1 cellular context compared by ENCODE assay signal in genomic region chrX:106672527-106672926, GRCh38.
TF ChIP-seq lines count a peak whose summit lies in the region.

No MANE protein-coding gene starts in this region.

TF ChIP-seq in WTC11, 78 proteins besides CTCF, POLR2A, EP300 and RAD21 (continued from another document):
- TF ChIP-seq ARID4B (CRISPR knock-in tag; IDR thresholded peaks at IDR 0.05; ENCODE audit: borderline replicate concordance) (no peak), E2F4 (CRISPR knock-in tag; IDR thresholded peaks at IDR 0.05; ENCODE audit: borderline replicate concordance, low read depth) (no peak), FOXJ3 (CRISPR knock-in tag; IDR thresholded peaks at IDR 0.05; ENCODE audit: borderline replicate concordance) (no peak), E2F5 (CRISPR knock-in tag; IDR thresholded peaks at IDR 0.05) (no peak), NFATC4 (CRISPR knock-in tag; IDR thresholded peaks at IDR 0.05) (no peak), RELA (CRISPR knock-in tag; IDR thresholded peaks at IDR 0.05; ENCODE audit: borderline replicate concordance) (no peak)
